22 cellular contexts compared by ENCODE assay signal in the genomic region with DNA sequence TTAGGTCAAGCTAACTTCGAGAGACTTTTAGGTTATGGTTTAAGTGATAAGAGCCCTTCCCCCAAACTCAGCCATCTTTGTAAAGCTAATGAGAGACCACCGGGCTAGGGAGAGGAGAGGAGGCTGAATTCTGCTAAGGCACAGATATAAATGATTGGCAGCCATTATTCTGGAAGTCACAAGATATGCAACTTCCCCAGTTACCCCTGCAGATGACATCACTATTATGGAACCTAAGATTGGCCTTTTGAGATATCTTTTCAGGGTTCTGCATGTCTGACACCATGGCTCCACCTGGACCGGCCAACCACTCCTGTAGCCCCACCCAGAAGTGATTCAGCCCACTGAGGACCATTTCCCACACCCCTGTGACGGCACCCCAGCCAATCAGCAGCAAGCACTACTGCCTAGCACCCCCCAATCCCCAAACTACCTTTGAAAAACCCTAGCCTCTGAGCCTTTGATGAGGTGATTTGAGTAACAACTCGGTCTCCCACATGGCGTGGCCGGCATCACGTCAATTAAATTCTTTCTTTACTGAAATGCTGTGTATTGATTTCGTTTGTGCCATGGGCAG. TPM values are rescaled to one million over a fixed set of nuclear protein-coding genes. Genes with fewer than 3 reads are reported as not detected.
DNase-seq lines count a peak whose midpoint lies in the region; ATAC-seq, FAIRE-seq and TF ChIP-seq lines count a peak whose summit lies in the region.
"Had no signal": no experiment of that assay in that cellular context is flagged by ENCODE, and none has a peak within 500 bp of the region (broad histone marks: within the 10 kb centered on the region; RNA-seq: fewer than 3 reads in every experiment).

No MANE protein-coding gene starts in this region.

- POLR2A ChIA-PET in K562 (lab: Yijun Ruan, JAX), result no interaction called here
- POLR2A ChIA-PET in activated CD4-positive, alpha-beta memory T cell treated with anti-CD3 and anti-CD28 coated beads, Interleukin-2, amount 10 ng/mL, durations not matched to agents 7 days and 5 days (lab: Charles Lee), result no interaction called here

- H3K4me1 Mint-ChIP-seq in type B pancreatic cell (ENCODE audit: unreplicated experiment), result no peaks in the 10 kb centered on the region
- H3K4me1 Mint-ChIP-seq in activated CD4-positive, alpha-beta memory T cell treated with anti-CD3 and anti-CD28 coated beads, Interleukin-2, amount 10 ng/mL, durations not matched to agents 7 days and 5 days, result no peaks in the 10 kb centered on the region
- peaks cover 5% of the 10 kb centered on the region for H3K4me1 Mint-ChIP-seq in mesothelial cell of epicardium
- H3K4me1 Mint-ChIP-seq: CD4-positive, alpha-beta memory T cell had no signal

- H3K9ac ChIP-seq in K562 (ENCODE audit: insufficient read depth in 1 of 2, low read depth in 2 of 2, low read length in 2 of 2) (no peak overlapping the region), kidney (ENCODE audit: low read length in 2 of 2) (no peak overlapping the region)

- H3K27ac ChIP-seq in K562 (ENCODE audit: extremely low read depth, low read depth, low read length) (no peak overlapping the region), kidney (ENCODE audit: low read depth in 2 of 2, low read length in 2 of 2) (no peak overlapping the region)
- H3K27ac ChIP-seq: A549, C4-2B had no signal

- no TSS peak for BruUV-seq in K562 (replicated peaks; lab: Mats Ljungman, UMichigan)

- DNase-seq in left ventricle myocardium superior (peak; percentile 16), left cardiac atrium (no peak), K562 (ENCODE audit: extremely low read depth in 1 of 4, low spot score in 3 of 4) (no peak), kidney (peak; percentile 18), type B pancreatic cell (ENCODE audit: extremely low spot score, unreplicated experiment) (peak; percentile 37), mesothelial cell of epicardium (ENCODE audit: low spot score in 2 of 2, unreplicated experiment in 2 of 2) (no peak)
- DNase-seq in activated CD4-positive, alpha-beta memory T cell treated with anti-CD3 and anti-CD28 coated beads, Interleukin-2, amount 10 ng/mL, durations not matched to agents 7 days and 5 days, result no peak
- DNase-seq: BE2C; CD4-positive, alpha-beta memory T cell; COR-L47; DMS153; DMS79 treated with DMSO at 0.1 percent for 48 hours; GDM1; GOT3 had no signal

- H3K4me2 ChIP-seq in K562 (ENCODE audit: insufficient read depth, low read length), result no peak overlapping the region
- H3K4me2 ChIP-seq: A549 had no signal

- H3K9me3 ChIP-seq in K562 (replicated peaks; ENCODE audit: control insufficient read depth, insufficient read depth, low read depth, low read length) (no peaks in the 10 kb centered on the region), kidney (ENCODE audit: control insufficient read depth in 1 of 2, low read length in 2 of 2) (no peaks in the 10 kb centered on the region)
- H3K9me3 ChIP-seq: A549, BE2C had no signal

- no peak for TF ChIP-seq EP300 in K562 (IDR thresholded peaks at IDR 0.05; ENCODE audit: low read length)

- H3K9me3 Mint-ChIP-seq in type B pancreatic cell, result no peaks in the 10 kb centered on the region
- no peaks in the 10 kb centered on the region for H3K9me3 Mint-ChIP-seq in activated CD4-positive, alpha-beta memory T cell treated with anti-CD3 and anti-CD28 coated beads, Interleukin-2, amount 10 ng/mL, durations not matched to agents 7 days and 5 days
- H3K9me3 Mint-ChIP-seq in mesothelial cell of epicardium, result no peaks in the 10 kb centered on the region

- H3K4me3 ChIP-seq in K562 (no peak overlapping the region), kidney (ENCODE audit: low read length in 2 of 2) (no peak overlapping the region)
- H3K4me3 ChIP-seq: A549 had no signal

- no peaks in the 10 kb centered on the region; the same call in 1 of the 2 replicates for H4K20me1 ChIP-seq in K562 (replicated peaks; ENCODE audit: control insufficient read depth, insufficient read depth, low read length)

- H3K79me2 ChIP-seq in K562 (ENCODE audit: control insufficient read depth, insufficient read depth, low read length), result no peaks in the 10 kb centered on the region

- no peak for ATAC-seq in left ventricle myocardium superior
- no peak for ATAC-seq in left cardiac atrium
- ATAC-seq in K562, result no peak
- no peak for ATAC-seq in HG03175 (IDR thresholded peaks at IDR 0.05; ENCODE audit: unreplicated experiment)
- ATAC-seq: A549 had no signal

- in situ Hi-C loops in K562 (cut with MboI), result no loop called here

- no peak overlapping the region for H2AFZ ChIP-seq in K562 (ENCODE audit: low read depth, low read length)

- H3K4me3 Mint-ChIP-seq in type B pancreatic cell (no peak overlapping the region), mesothelial cell of epicardium (no peak overlapping the region)
- no peak overlapping the region for H3K4me3 Mint-ChIP-seq in activated CD4-positive, alpha-beta memory T cell treated with anti-CD3 and anti-CD28 coated beads, Interleukin-2, amount 10 ng/mL, durations not matched to agents 7 days and 5 days
- H3K4me3 Mint-ChIP-seq: CD4-positive, alpha-beta memory T cell; H9 had no signal

- no peak for TF ChIP-seq RAD21 in K562 (CRISPR knock-in tag; conservative IDR thresholded peaks at IDR 0.05 in 1 of 2, IDR thresholded peaks at IDR 0.05 in 1 of 2)

- H3K27ac Mint-ChIP-seq in type B pancreatic cell, result no peak overlapping the region
- H3K27ac Mint-ChIP-seq in activated CD4-positive, alpha-beta memory T cell treated with anti-CD3 and anti-CD28 coated beads, Interleukin-2, amount 10 ng/mL, durations not matched to agents 7 days and 5 days, result no peak overlapping the region
- H3K27ac Mint-ChIP-seq in mesothelial cell of epicardium, result no peak overlapping the region
- H3K27ac Mint-ChIP-seq: CD4-positive, alpha-beta memory T cell; H9 had no signal

- H3K27me3 Mint-ChIP-seq in type B pancreatic cell (peaks cover 14% of the 10 kb centered on the region), mesothelial cell of epicardium (ENCODE audit: low read depth) (peaks cover 29% of the 10 kb centered on the region)
- peaks cover 1% of the 10 kb centered on the region for H3K27me3 Mint-ChIP-seq in activated CD4-positive, alpha-beta memory T cell treated with anti-CD3 and anti-CD28 coated beads, Interleukin-2, amount 10 ng/mL, durations not matched to agents 7 days and 5 days

- TF ChIP-seq POLR2A in K562 (conservative IDR thresholded peaks at IDR 0.05), result no peak

- H3K27me3 ChIP-seq in K562 (ENCODE audit: control insufficient read depth in 2 of 2, insufficient read depth in 2 of 2, low read length in 2 of 2), result peaks cover 23 to 44% of the 10 kb centered on the region in 2 experiments; a peak in 4 of 5 replicates
- H3K27me3 ChIP-seq: BE2C had no signal

- FAIRE-seq in K562 (lab: Jason Lieb, UNC) (no peak), kidney (lab: Jason Lieb, UNC) (no peak)
- FAIRE-seq: A549, D721Med, GM19239 had no signal

- H3K36me3 Mint-ChIP-seq in type B pancreatic cell (no peaks in the 10 kb centered on the region), mesothelial cell of epicardium (no peaks in the 10 kb centered on the region)
- H3K36me3 Mint-ChIP-seq in activated CD4-positive, alpha-beta memory T cell treated with anti-CD3 and anti-CD28 coated beads, Interleukin-2, amount 10 ng/mL, durations not matched to agents 7 days and 5 days (ENCODE audit: low read depth), result no peaks in the 10 kb centered on the region
- H3K36me3 Mint-ChIP-seq: CD4-positive, alpha-beta memory T cell had no signal

- WGBS in K562 (ENCODE audit: insufficient coverage, low coverage, missing lambda C conversion rate), result 2% methylated on average over 9 of the region's 9 CpGs

- TF ChIP-seq CTCF in K562 (IDR thresholded peaks at IDR 0.05 in 2 of 3, conservative IDR thresholded peaks at IDR 0.05 in 1 of 3; ENCODE audit: insufficient read depth in 2 of 3, low read depth in 1 of 3, low read length in 3 of 3) (no peak), kidney (IDR thresholded peaks at IDR 0.05; ENCODE audit: borderline replicate concordance, extremely low read depth, insufficient read depth) (no peak), type B pancreatic cell (conservative IDR thresholded peaks at IDR 0.05) (no peak), mesothelial cell of epicardium (IDR thresholded peaks at IDR 0.05; ENCODE audit: unreplicated experiment) (no peak)

- H3K9me1 ChIP-seq in K562 (ENCODE audit: control insufficient read depth, insufficient read depth, low read length), result no peaks in the 10 kb centered on the region

- CTCF ChIA-PET in K562 (lab: Yijun Ruan, JAX; ENCODE audit: low intra/inter-chr PET ratio), result no interaction called here
- CTCF ChIA-PET in activated CD4-positive, alpha-beta memory T cell treated with anti-CD3 and anti-CD28 coated beads, Interleukin-2, amount 10 ng/mL, durations not matched to agents 7 days and 5 days (lab: Charles Lee), result no interaction called here

- H3K4me1 ChIP-seq in K562 (replicated peaks in 1 of 2; ENCODE audit: control insufficient read depth in 2 of 2, insufficient read depth in 2 of 2, low read length in 2 of 2), result no peaks in the 10 kb centered on the region
- H3K4me1 ChIP-seq in kidney (ENCODE audit: control insufficient read depth in 1 of 2, insufficient read depth in 1 of 2, low read depth in 1 of 2, low read length in 2 of 2), result no peaks in the 10 kb centered on the region
- H3K4me1 ChIP-seq: BE2C had no signal

- H3K36me3 ChIP-seq in K562 (ENCODE audit: control insufficient read depth, insufficient read depth, low read length) (no peaks in the 10 kb centered on the region), kidney (ENCODE audit: control insufficient read depth in 1 of 2, insufficient read depth in 2 of 2, low read length in 2 of 2) (no peaks in the 10 kb centered on the region)
- H3K36me3 ChIP-seq: BE2C had no signal

- intact Hi-C loops in left ventricle myocardium superior (cut with micrococcal nuclease) (no loop called here), left cardiac atrium (cut with DNase I) (no loop called here), K562 (cut with micrococcal nuclease) (no loop called here), kidney (cut with DNase I) (no loop called here)

RNA-seq across cellular contexts. Expression of a gene that starts 14.4 kb away (rescaled TPM):
- 21.3 TPM for total RNA-seq in left ventricle myocardium superior
- total RNA-seq in left cardiac atrium, result 1 to 10 TPM; 6.3 to 8.5 TPM
- total RNA-seq in K562 (2011; cell fraction: chromatin; rRNA removed; ENCODE audit: low replicate concordance), result not detected in 2 replicates
- 0.17 TPM in 1 of 2 replicates, not detected in the other for total RNA-seq in K562 (2011; cell fraction: nucleolus; rRNA removed)
- total RNA-seq in K562 (2011; cell fraction: nucleoplasm; rRNA removed), result not detected in 2 replicates
- total RNA-seq in K562 (2014; rRNA removed), result not detected in 2 replicates
- not detected in 2 replicates for total RNA-seq in K562 (2014; rRNA removed; fragmentation: Illumina TruSeq; extraction: Trizol)
- not detected in 2 replicates for total RNA-seq in K562 (2015; rRNA removed; fragmentation: Illumina TruSeq; extraction: Trizol)
- total RNA-seq in K562 (2021), result 0.04 TPM in 1 of 2 replicates, not detected in the other
- not detected in 2 replicates for polyA plus RNA-seq in K562 (2011; rRNA removed)
- polyA plus RNA-seq in K562 (2011; cell fraction: cytosol; rRNA removed), result not detected in 2 replicates
- polyA plus RNA-seq in K562 (2011; cell fraction: nucleus; rRNA removed), result not detected in 2 replicates
- polyA plus RNA-seq in K562 (2012), result 0.31 and 0.54 TPM in 2 replicates
- not detected in 2 replicates for polyA plus RNA-seq in K562 (2014; fragmentation: Illumina TruSeq; extraction: Trizol)
- polyA plus RNA-seq in K562 (2014; fragmentation: Nextera tagmentation; extraction: Ambion mirVana), result not detected
- not detected in 2 replicates for polyA plus RNA-seq in K562 (2014; rRNA removed)
- polyA minus RNA-seq in K562 (2011; rRNA and poly(A)+ RNA removed), result not detected in 2 replicates
- 0.57 TPM in 1 of 2 replicates, not detected in the other for polyA minus RNA-seq in K562 (2011; cell fraction: cytosol; rRNA and poly(A)+ RNA removed)
- 0.11 TPM in 1 of 2 replicates, not detected in the other for polyA minus RNA-seq in K562 (2011; cell fraction: nucleus; rRNA and poly(A)+ RNA removed)
- total RNA-seq in kidney, result 0.91 TPM
- polyA plus RNA-seq in kidney (ENCODE audit: insufficient read depth, low read depth, low replicate concordance), result 1.3 TPM
- 0.12 and 0.31 TPM in 2 replicates for total RNA-seq in type B pancreatic cell (ENCODE audit: low replicate concordance)
- total RNA-seq in activated CD4-positive, alpha-beta memory T cell treated with anti-CD3 and anti-CD28 coated beads, Interleukin-2, amount 10 ng/mL, durations not matched to agents 7 days and 5 days, result under 1 TPM; 0.13 to 0.23 TPM
- 0.04 to 0.20 TPM (median 0.14 TPM) in 3 replicates for total RNA-seq in mesothelial cell of epicardium
- total RNA-seq: HT1080 had no signal
- polyA plus RNA-seq: A549, AG04450 had no signal

Comparison
In these comparisons a context has a peak if more than half of its experiments do, and no peak if none do; other contexts are left out.
1. DNase-seq: peak in left ventricle myocardium superior (single experiment), kidney (single experiment) and type B pancreatic cell (single experiment); none in left cardiac atrium (single experiment), K562 (0 of 4), activated CD4-positive, alpha-beta memory T cell treated with anti-CD3 and anti-CD28 coated beads, Interleukin-2, amount 10 ng/mL, durations not matched to agents 7 days and 5 days (single experiment) and mesothelial cell of epicardium (0 of 2).